In the genomic region with DNA sequence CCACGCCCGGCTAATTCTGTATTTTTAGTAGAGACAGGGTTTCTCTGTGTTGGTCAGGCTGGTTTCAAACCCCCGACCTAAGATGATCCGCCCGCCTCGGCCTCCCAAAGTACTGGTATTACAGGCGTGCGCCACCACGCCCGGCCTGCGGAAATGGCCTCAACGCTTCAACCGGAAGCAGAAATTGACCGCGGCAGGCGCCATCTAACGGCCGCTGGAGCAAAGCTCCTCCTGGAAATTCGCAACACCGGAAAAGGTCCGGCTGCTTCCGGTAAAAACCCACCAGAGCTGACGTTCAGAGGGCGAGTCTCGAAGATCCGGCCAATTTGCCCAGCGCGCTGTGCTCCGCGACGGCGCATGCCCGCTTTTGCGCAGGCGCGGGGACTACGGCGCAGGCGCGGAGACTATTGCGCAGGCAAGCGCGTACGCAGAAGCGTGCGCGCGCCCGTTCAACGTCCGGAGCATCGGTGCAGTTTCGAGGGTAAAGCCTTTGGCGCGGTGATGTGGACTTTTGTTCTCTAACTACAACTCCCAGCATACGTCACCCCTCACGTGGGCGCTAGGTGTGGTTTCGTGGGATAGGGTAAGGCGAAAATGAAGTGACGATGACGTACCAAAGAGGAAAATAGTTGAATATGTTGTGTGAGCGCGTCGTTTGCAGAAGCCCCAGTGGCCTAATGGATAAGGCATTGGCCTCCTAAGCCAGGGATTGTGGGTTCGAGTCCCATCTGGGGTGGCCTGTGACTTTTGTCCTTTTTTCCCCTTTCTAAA, we compare ENCODE assay signal across 8 cellular contexts. TPM values are rescaled to one million over a fixed set of nuclear protein-coding genes. Genes with fewer than 3 reads are reported as not detected.
DNase-seq lines count a peak whose midpoint lies in the region; ATAC-seq, FAIRE-seq and TF ChIP-seq lines count a peak whose summit lies in the region.

No MANE protein-coding gene starts in this region.

- H3K4me1 ChIP-seq in heart right ventricle (peaks cover 0 to 20% (median 13%) of the 10 kb centered on the region in 9 donors), upper lobe of left lung (peaks cover 6 to 14% (median 9%) of the 10 kb centered on the region in 4 donors)

- CTCF ChIA-PET in T-cell (lab: Charles Lee), result interaction anchor here (0.6 to 1.6 kb wide), 6 partner anchors 12 to 1667 kb away, joined by 3 to 6 read pairs (median 3); a partner anchor contains a TSS

- peak in 1 of 4 donors; percentile 57 for TF ChIP-seq EP300 in upper lobe of left lung (IDR thresholded peaks at IDR 0.05)

- H3K36me3 Mint-ChIP-seq in T-cell, result peaks cover 6% of the 10 kb centered on the region

- intact Hi-C loops in heart right ventricle (cut with DNase I), result loop anchor here in 3 of 10 donors (1.0 to 2.0 kb wide), 2 partner anchors 19 kb away; a partner anchor contains a TSS
- intact Hi-C loops in posterior cingulate gyrus (cut with DNase I), result no loop called here

- 2% methylated on average over 66 of the region's 66 CpGs for WGBS in heart right ventricle, 2 donors
- 3 to 4% methylated on average over 25 to 59 of the region's 66 CpGs for WGBS in upper lobe of left lung, 2 donors

- POLR2A ChIA-PET in T-cell (lab: Charles Lee), result interaction anchor here (0.6 to 0.7 kb wide), 3 partner anchors 30 to 71 kb away, joined by 3 to 8 read pairs (median 6); no protein-coding TSS in a partner anchor

- peaks cover 4 to 7% of the 10 kb centered on the region in 2 donors for H3K27me3 Mint-ChIP-seq in T-cell

- DNase-seq in GM12892 (ENCODE audit: insufficient read length), result peak; percentile 88
- DNase-seq in NCI-H146 (lab: John Stamatoyannopoulos, UW), result peak; percentile 100
- peak; percentile 94 to 100 (median 99) for DNase-seq in T-cell
- peak; percentile 99 for DNase-seq in amniotic epithelial cell (ENCODE audit: low read depth)
- DNase-seq in heart right ventricle, result peak; percentile 95 to 99
- peak; percentile 92 to 99 (median 97) for DNase-seq in posterior cingulate gyrus
- peak; percentile 98 to 99 for DNase-seq in upper lobe of left lung

- H3K9me3 Mint-ChIP-seq in T-cell, result peaks cover 0 to 3% (median 0%) of the 10 kb centered on the region in 3 donors

- H3K27me3 ChIP-seq in heart right ventricle, result no peaks in the 10 kb centered on the region
- H3K27me3 ChIP-seq in upper lobe of left lung, result no peaks in the 10 kb centered on the region

- TF ChIP-seq POLR2A in GM12892 (IDR thresholded peaks at IDR 0.05; ENCODE audit: low read depth, low read length) (no peak; the same call in 1 of the 2 replicates), upper lobe of left lung (IDR thresholded peaks at IDR 0.05) (peak in 3 of 4 donors; percentile 63 to 71 (median 67))

- H3K4me3 Mint-ChIP-seq in T-cell, result peak overlapping the region; percentile 96 to 99 (median 96)

- peak overlapping the region; percentile 98 to 100 (median 99) for H3K27ac ChIP-seq in heart right ventricle
- H3K27ac ChIP-seq in upper lobe of left lung, result peak overlapping the region; percentile 96 to 100 (median 99)

- peak; percentile 78 for ATAC-seq in HG02884 (IDR thresholded peaks at IDR 0.05; ENCODE audit: unreplicated experiment)
- ATAC-seq in T-cell (replicated peaks in 1 of 4), result peak; percentile 86 to 88 (median 88)
- ATAC-seq in heart right ventricle, result peak; percentile 87 to 93 (median 90)
- peak; percentile 91 to 96 for ATAC-seq in upper lobe of left lung (ENCODE audit: low FRiP score in 2 of 2)

- H3K4me3 ChIP-seq in heart right ventricle, result peak overlapping the region; percentile 59 to 93 (median 82)
- H3K4me3 ChIP-seq in upper lobe of left lung, result peak overlapping the region; percentile 60 to 89 (median 68)

- TF ChIP-seq CTCF in heart right ventricle (IDR thresholded peaks at IDR 0.05), result peak; percentile 57 to 94 (median 80)
- TF ChIP-seq CTCF in upper lobe of left lung (IDR thresholded peaks at IDR 0.05), result peak; percentile 36 to 90 (median 80)

- FAIRE-seq in GM12892 (lab: Jason Lieb, UNC), result peak; percentile 99

- H3K4me1 Mint-ChIP-seq in T-cell, result peaks cover 33 to 43% (median 38%) of the 10 kb centered on the region in 3 donors

- H3K36me3 ChIP-seq in heart right ventricle (peaks cover 0 to 8% (median 0%) of the 10 kb centered on the region in 9 donors), upper lobe of left lung (no peaks in the 10 kb centered on the region)

- H3K27ac Mint-ChIP-seq in T-cell, result peak overlapping the region; percentile 97

- H3K9me3 ChIP-seq in heart right ventricle (peaks cover 0 to 8% (median 0%) of the 10 kb centered on the region in 11 donors), upper lobe of left lung (peaks cover 0 to 6% (median 0%) of the 10 kb centered on the region in 4 donors)

RNA-seq across cellular contexts. Expression of a gene that starts 0.9 kb away (rescaled TPM):
- 12.6 TPM for polyA plus RNA-seq in GM12892 (2012; ENCODE audit: missing spikeins)
- total RNA-seq in T-cell (1 to 10 TPM; 3.1 to 9.8 (median 8.5) TPM), heart right ventricle (10 to 100 TPM; 24.9 to 61.3 (median 42.2) TPM), upper lobe of left lung (10 to 100 TPM in 2 of 6 donors, 1 to 10 TPM in 4; 2.1 to 19.7 (median 9.2) TPM)
- polyA plus RNA-seq in heart right ventricle, result 10 to 100 TPM; 41.9 to 96.3 TPM

RNA-seq across cellular contexts. Expression of a gene that starts 19.5 kb away (rescaled TPM):
- polyA plus RNA-seq in GM12892 (2012; ENCODE audit: missing spikeins), result 67.6 TPM
- total RNA-seq in T-cell, result 100 to 1,000 TPM; 131 to 169 (median 142) TPM
- total RNA-seq in heart right ventricle, result 10 to 100 TPM; 43.5 to 50.1 (median 47.8) TPM
- 10 to 100 TPM; 26.6 to 52.7 TPM for polyA plus RNA-seq in heart right ventricle
- total RNA-seq in upper lobe of left lung, result 100 to 1,000 TPM in 2 of 6 donors, 10 to 100 TPM in 4; 57.0 to 133 (median 91.8) TPM

Comparison
In these comparisons a context has a peak if more than half of its experiments do, and no peak if none do; other contexts are left out.
1. Peak in every context shown above with its lines: DNase-seq, ATAC-seq, H3K4me3 ChIP-seq and H3K27ac ChIP-seq.